ENCODE assay signal across 30 cellular contexts in genomic region chr13:72986197-72986596, GRCh38.
"Had no signal": no experiment of that assay in that cellular context is flagged by ENCODE, and none has a peak within 500 bp of the region (broad histone marks: within the 10 kb centered on the region; RNA-seq: fewer than 3 reads in every experiment).

No MANE protein-coding gene starts in this region.

- H3K27ac ChIP-seq: adrenal gland, SJSA1 had no signal

- H3K9me3 ChIP-seq: adrenal gland, Peyer's patch, SJSA1, SK-N-SH had no signal

- H3K9me2 ChIP-seq: SK-N-SH had no signal

- H3K27ac Mint-ChIP-seq: activated CD4-positive, alpha-beta T cell treated with anti-CD3 and anti-CD28 coated beads, Interleukin-2, amount 10 ng/mL, durations not matched to agents 7 days and 5 days; activated naive CD4-positive, alpha-beta T cell treated with anti-CD3 and anti-CD28 coated beads for 36 hours; activated T-helper 1 cell treated with anti-CD3 and anti-CD28 coated beads, Interleukin-12 subunit alpha, Interleukin-12 subunit beta, Interleukin-2, Interleukin-4 antibody, amounts not matched to agents 30 ng/mL and 10 ng/mL and 1 ng/mL, durations not matched to agents 14 hours and 24 hours and 36 hours; T-helper 1 cell treated with Interleukin-12 subunit alpha and Interleukin-12 subunit beta and Interleukin-4 antibody, amounts not matched to agents 30 μg/mL and 1 μg/mL, for 36 hours; T-helper 2 cell treated with Interferon-gamma antibody and Interleukin-4, amounts not matched to agents 5 μg/mL and 100 μg/mL, for 36 hours had no signal

- H3K9me3 Mint-ChIP-seq: activated CD4-positive, alpha-beta T cell treated with anti-CD3 and anti-CD28 coated beads, Interleukin-2, amount 10 ng/mL, durations not matched to agents 7 days and 5 days; activated naive CD4-positive, alpha-beta T cell treated with anti-CD3 and anti-CD28 coated beads for 36 hours; activated naive CD4-positive, alpha-beta T cell treated with anti-CD3 and anti-CD28 coated beads, Interleukin-2, amount 50 U/mL, for 72 hours; activated T-cell treated with anti-CD3 and anti-CD28 coated beads, Interleukin-2, amount 50 U/mL, for 4 hours; activated T-helper 1 cell treated with anti-CD3 and anti-CD28 coated beads, Interleukin-12 subunit alpha, Interleukin-12 subunit beta, Interleukin-2, Interleukin-4 antibody, amounts not matched to agents 30 ng/mL and 10 ng/mL and 1 ng/mL, durations not matched to agents 14 hours and 24 hours and 36 hours; T-helper 1 cell treated with Interleukin-12 subunit alpha and Interleukin-12 subunit beta and Interleukin-4 antibody, amounts not matched to agents 30 μg/mL and 1 μg/mL, for 36 hours; T-helper 2 cell treated with Interferon-gamma antibody and Interleukin-4, amounts not matched to agents 5 μg/mL and 100 μg/mL, for 36 hours had no signal

- H3K4me3 Mint-ChIP-seq: activated CD4-positive, alpha-beta T cell treated with anti-CD3 and anti-CD28 coated beads, Interleukin-2, amount 10 ng/mL, durations not matched to agents 7 days and 5 days; activated naive CD4-positive, alpha-beta T cell treated with anti-CD3 and anti-CD28 coated beads for 36 hours; activated T-cell treated with anti-CD3 and anti-CD28 coated beads, Interleukin-2, amount 50 U/mL, for 4 hours; activated T-helper 1 cell treated with anti-CD3 and anti-CD28 coated beads, Interleukin-12 subunit alpha, Interleukin-12 subunit beta, Interleukin-2, Interleukin-4 antibody, amounts not matched to agents 30 ng/mL and 10 ng/mL and 1 ng/mL, durations not matched to agents 14 hours and 24 hours and 36 hours; brain; T-helper 1 cell treated with Interleukin-12 subunit alpha and Interleukin-12 subunit beta and Interleukin-4 antibody, amounts not matched to agents 30 μg/mL and 1 μg/mL, for 36 hours; T-helper 2 cell treated with Interferon-gamma antibody and Interleukin-4, amounts not matched to agents 5 μg/mL and 100 μg/mL, for 36 hours had no signal

- H3K36me3 ChIP-seq: adrenal gland, Peyer's patch, SJSA1 had no signal

- H3K4me2 ChIP-seq: SK-N-SH had no signal

- H3K4me1 Mint-ChIP-seq: activated CD4-positive, alpha-beta T cell treated with anti-CD3 and anti-CD28 coated beads, Interleukin-2, amount 10 ng/mL, durations not matched to agents 7 days and 5 days; brain had no signal

- H3K4me3 ChIP-seq: adrenal gland, Peyer's patch, SJSA1 had no signal

- H3K27me3 ChIP-seq: adrenal gland, Peyer's patch, SJSA1 had no signal

- H3K27me3 Mint-ChIP-seq: activated CD4-positive, alpha-beta T cell treated with anti-CD3 and anti-CD28 coated beads, Interleukin-2, amount 10 ng/mL, durations not matched to agents 7 days and 5 days; brain had no signal

- H3K4me1 ChIP-seq: adrenal gland, SJSA1 had no signal

- H3K9ac ChIP-seq: SK-N-SH had no signal

- DNase-seq: activated CD4-positive, alpha-beta T cell treated with anti-CD3 and anti-CD28 coated beads, Interleukin-2, amount 10 ng/mL, durations not matched to agents 7 days and 5 days; activated CD4-positive, alpha-beta T cell treated with anti-CD3 and anti-CD28 coated beads, Interleukin-2, amount 50 U/mL, for 48 hours; activated CD8-positive, alpha-beta memory T cell treated with anti-CD3 and anti-CD28 coated beads, Interleukin-2, amount 50 U/mL, for 4 hours; activated gamma-delta T cell treated with Interleukin-2 at 50 U/mL for 16 hours; activated naive CD4-positive, alpha-beta T cell treated with anti-CD3 and anti-CD28 coated beads for 36 hours; activated T-cell treated with anti-CD3 and anti-CD28 coated beads for 4 hours; activated T-cell treated with anti-CD3 and anti-CD28 coated beads, Interleukin-2, amount 50 U/mL, for 4 hours; adrenal gland; anterior cingulate cortex; caudate nucleus; cerebellar nuclear complex; Karpas-422; MV-4-11; NCI-H1092; NCI-H1436 treated with DMSO at 0.1 percent for 48 hours; NCI-H1694 treated with DMSO at 0.1 percent for 48 hours; NCI-H2029; NCI-H345; NCI-H524 treated with DMSO at 0.1 percent for 48 hours; PC-3; Peyer's patch; RPMI8226; SHP77 treated with DMSO at 0.1 percent for 48 hours; SK-N-SH had no signal

- ATAC-seq: activated naive CD4-positive, alpha-beta T cell treated with anti-CD3 and anti-CD28 coated beads, Interleukin-2, amount 50 U/mL, for 72 hours; activated T-cell treated with anti-CD3 and anti-CD28 coated beads, Interleukin-2, amount 50 U/mL, for 4 hours; PC-3 had no signal
